ENCODE assay signal across 1 cellular context in the genomic region with DNA sequence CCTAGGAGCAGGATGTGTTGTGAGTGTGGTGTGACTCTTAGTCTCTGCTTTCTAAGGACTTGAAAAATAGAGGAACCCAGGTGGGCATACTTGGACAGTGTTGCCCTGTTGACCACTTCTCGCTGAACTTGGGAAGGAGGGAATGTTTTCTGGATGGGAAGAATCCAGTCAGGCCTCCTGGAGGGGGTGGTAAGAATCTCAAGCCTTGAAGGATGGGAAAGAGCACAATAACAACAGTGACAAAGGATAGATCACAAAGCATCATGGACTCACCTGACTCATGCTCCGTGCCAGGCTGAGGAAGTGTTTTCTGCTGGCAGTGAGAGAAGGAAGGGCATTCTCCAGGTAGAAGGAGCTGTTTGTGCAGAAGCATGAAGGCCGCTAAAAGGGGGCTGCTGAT.
TF ChIP-seq lines count a peak whose summit lies in the region.

No MANE protein-coding gene starts in this region.

TF ChIP-seq in K562, 482 proteins besides CTCF, POLR2A, EP300 and RAD21:
- TF ChIP-seq ZNF766 (CRISPR knock-in tag; conservative IDR thresholded peaks at IDR 0.05): no peak
- peak; percentile 88 for TF ChIP-seq ZFP36 (IDR thresholded peaks at IDR 0.05; ENCODE audit: low read depth, low read length, partially characterized antibody)
